Comparison of ENCODE assay signal across 9 cellular contexts in the genomic region with DNA sequence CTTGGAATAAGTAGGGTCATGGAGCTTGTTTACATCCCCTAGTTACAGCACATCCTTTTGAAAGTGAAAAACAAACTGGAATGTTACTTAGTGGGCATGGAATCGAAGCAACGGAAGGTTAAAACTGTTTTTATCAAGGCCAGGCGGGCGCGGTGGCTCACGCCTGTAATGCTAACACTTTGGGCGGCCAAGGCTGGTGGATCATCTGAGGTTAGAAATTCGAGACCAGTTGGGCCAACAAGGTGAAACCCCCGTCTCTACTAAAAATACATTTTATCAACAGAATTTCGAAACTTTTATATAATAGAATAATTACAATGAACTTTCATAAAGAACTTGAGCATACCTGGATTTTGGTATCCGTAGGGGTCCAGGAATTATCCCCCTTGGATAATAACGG. TPM values are rescaled to one million over a fixed set of nuclear protein-coding genes. Genes with fewer than 3 reads are reported as not detected.
DNase-seq lines count a peak whose midpoint lies in the region; ATAC-seq, FAIRE-seq and TF ChIP-seq lines count a peak whose summit lies in the region.
"Had no signal": no experiment of that assay in that cellular context is flagged by ENCODE, and none has a peak within 500 bp of the region (broad histone marks: within the 10 kb centered on the region; RNA-seq: fewer than 3 reads in every experiment).

No MANE protein-coding gene starts in this region.

- no peaks in the 10 kb centered on the region for H3K9me3 Mint-ChIP-seq in activated CD4-positive, alpha-beta T cell treated with anti-CD3 and anti-CD28 coated beads, Interleukin-2, amount 10 ng/mL, durations not matched to agents 24 days and 14 days

- no peak for TF ChIP-seq CTCF in suprapubic skin (IDR thresholded peaks at IDR 0.05)

- H3K4me3 ChIP-seq in suprapubic skin = peak overlapping the region; percentile 77

- TF ChIP-seq EP300 in suprapubic skin (IDR thresholded peaks at IDR 0.05) = no peak

- intact Hi-C loops in activated CD4-positive, alpha-beta T cell treated with anti-CD3 and anti-CD28 coated beads, Interleukin-2, amount 10 ng/mL, durations not matched to agents 24 days and 14 days (cut with micrococcal nuclease) = loop anchor here (2.0 to 5.0 kb wide), 5 partner anchors 56 to 528 kb away; partner anchors contain the start of genes MYO1G, NUDCD3, POLM and TBRG4

- no peaks in the 10 kb centered on the region for H3K9me3 ChIP-seq in suprapubic skin

- FAIRE-seq in RCC 7860 (lab: Jason Lieb, UNC) = no peak

- H3K36me3 ChIP-seq in suprapubic skin = peaks cover 19% of the 10 kb centered on the region

- peaks cover 4% of the 10 kb centered on the region for H3K27me3 Mint-ChIP-seq in activated CD4-positive, alpha-beta T cell treated with anti-CD3 and anti-CD28 coated beads, Interleukin-2, amount 10 ng/mL, durations not matched to agents 24 days and 14 days

- H3K27me3 ChIP-seq in layer of hippocampus (ENCODE audit: control insufficient read depth, insufficient read depth, low read length) (no peaks in the 10 kb centered on the region), suprapubic skin (no peaks in the 10 kb centered on the region)

- no peak for ATAC-seq in GM19455 (IDR thresholded peaks at IDR 0.05; ENCODE audit: unreplicated experiment)

- peak overlapping the region; percentile 92 for H3K27ac Mint-ChIP-seq in activated CD4-positive, alpha-beta T cell treated with anti-CD3 and anti-CD28 coated beads, Interleukin-2, amount 10 ng/mL, durations not matched to agents 24 days and 14 days

- TF ChIP-seq POLR2A in suprapubic skin (IDR thresholded peaks at IDR 0.05) = no peak

- 87% methylated on average over 12 of the region's 12 CpGs for WGBS in suprapubic skin

- peak overlapping the region; percentile 92 for H3K4me3 Mint-ChIP-seq in activated CD4-positive, alpha-beta T cell treated with anti-CD3 and anti-CD28 coated beads, Interleukin-2, amount 10 ng/mL, durations not matched to agents 24 days and 14 days

- no peak for DNase-seq in activated CD4-positive, alpha-beta T cell treated with anti-CD3 and anti-CD28 coated beads, Interleukin-2, amount 10 ng/mL, durations not matched to agents 24 days and 14 days
- DNase-seq in activated CD4-positive, alpha-beta T cell treated with anti-CD3 and anti-CD28 coated beads, Interleukin-2, amount 50 U/mL, for 1 hour = no peak
- DNase-seq in suprapubic skin (ENCODE audit: low spot score in 2 of 2) = no peak
- no peak for DNase-seq in RCC 7860 (ENCODE audit: low spot score)
- DNase-seq in cerebellum (ENCODE audit: low spot score) = no peak
- DNase-seq: DMS79 treated with DMSO at 0.1 percent for 48 hours had no signal

- peaks cover 37% of the 10 kb centered on the region for H3K4me1 Mint-ChIP-seq in activated CD4-positive, alpha-beta T cell treated with anti-CD3 and anti-CD28 coated beads, Interleukin-2, amount 10 ng/mL, durations not matched to agents 24 days and 14 days

- H3K4me1 ChIP-seq in suprapubic skin = peaks cover 15% of the 10 kb centered on the region

- H3K36me3 Mint-ChIP-seq in activated CD4-positive, alpha-beta T cell treated with anti-CD3 and anti-CD28 coated beads, Interleukin-2, amount 10 ng/mL, durations not matched to agents 24 days and 14 days (ENCODE audit: low read depth) = peaks cover 33% of the 10 kb centered on the region

- peak overlapping the region; percentile 99 for H3K27ac ChIP-seq in angular gyrus (ENCODE audit: low read depth, low read length)
- H3K27ac ChIP-seq in layer of hippocampus (ENCODE audit: low read depth, low read length) = peak overlapping the region; percentile 99
- H3K27ac ChIP-seq in suprapubic skin = peak overlapping the region; percentile 94

RNA-seq across cellular contexts. Expression of gene TMED4, which starts 1.1 kb away (rescaled TPM):
- 78.4 and 80.2 TPM in 2 replicates for total RNA-seq in activated CD4-positive, alpha-beta T cell treated with anti-CD3 and anti-CD28 coated beads, Interleukin-2, amount 10 ng/mL, durations not matched to agents 24 days and 14 days
- 100 to 1,000 TPM in 1 of 4 donors, 10 to 100 TPM in 3; 76.8 to 101 (median 93.2) TPM for total RNA-seq in suprapubic skin
- total RNA-seq in cerebellum = 79.8 TPM

RNA-seq across cellular contexts. Expression of gene DDX56, which starts 9.4 kb away (rescaled TPM):
- total RNA-seq in activated CD4-positive, alpha-beta T cell treated with anti-CD3 and anti-CD28 coated beads, Interleukin-2, amount 10 ng/mL, durations not matched to agents 24 days and 14 days = 162 and 172 TPM in 2 replicates
- 100 to 1,000 TPM in 1 of 4 donors, 10 to 100 TPM in 3; 58.3 to 109 (median 69.5) TPM for total RNA-seq in suprapubic skin
- 38.1 TPM for total RNA-seq in cerebellum

RNA-seq across cellular contexts. Expression of gene OGDH, which starts 23.3 kb away (rescaled TPM):
- total RNA-seq in activated CD4-positive, alpha-beta T cell treated with anti-CD3 and anti-CD28 coated beads, Interleukin-2, amount 10 ng/mL, durations not matched to agents 24 days and 14 days = 99.5 and 102 TPM in 2 replicates
- total RNA-seq in suprapubic skin (100 to 1,000 TPM in 3 of 4 donors, 10 to 100 TPM in 1; 98.6 to 146 (median 127) TPM), cerebellum (40.9 TPM)

RNA-seq across cellular contexts. Expression of gene NPC1L1, which starts 42.0 kb away (rescaled TPM):
- total RNA-seq in activated CD4-positive, alpha-beta T cell treated with anti-CD3 and anti-CD28 coated beads, Interleukin-2, amount 10 ng/mL, durations not matched to agents 24 days and 14 days = not detected in 2 replicates
- total RNA-seq in suprapubic skin (under 1 TPM in 1 of 4 donors, not detected in 3; 0.24 TPM), cerebellum (not detected)
